Comparison of ENCODE assay signal across 7 cellular contexts in genomic region chr10:101014966-101015581, GRCh38. TPM values are rescaled to one million over a fixed set of nuclear protein-coding genes. Genes with fewer than 3 reads are reported as not detected.
DNase-seq lines count a peak whose midpoint lies in the region; ATAC-seq and TF ChIP-seq lines count a peak whose summit lies in the region.
"Had no signal": no experiment of that assay in that cellular context is flagged by ENCODE, and none has a peak within 500 bp of the region (broad histone marks: within the 10 kb centered on the region; RNA-seq: fewer than 3 reads in every experiment).

No MANE protein-coding gene starts in this region.

- no peaks in the 10 kb centered on the region for H3K36me3 Mint-ChIP-seq in activated CD4-positive, alpha-beta T cell treated with anti-CD3 and anti-CD28 coated beads for 36 hours (ENCODE audit: low read depth)
- H3K36me3 Mint-ChIP-seq in activated CD4-positive, alpha-beta T cell treated with anti-CD3 and anti-CD28 coated beads, Interleukin-2, amount 10 ng/mL, durations not matched to agents 24 days and 14 days (ENCODE audit: low read depth): no peaks in the 10 kb centered on the region
- no peaks in the 10 kb centered on the region for H3K36me3 Mint-ChIP-seq in activated T-helper 17 cell treated with anti-CD3 and anti-CD28 coated beads, Interleukin-2, amount 50 U/mL, for 72 hours (ENCODE audit: low read depth)

- H3K4me3 Mint-ChIP-seq in activated CD4-positive, alpha-beta T cell treated with anti-CD3 and anti-CD28 coated beads for 36 hours: no peak overlapping the region
- no peak overlapping the region for H3K4me3 Mint-ChIP-seq in activated CD4-positive, alpha-beta T cell treated with anti-CD3 and anti-CD28 coated beads, Interleukin-2, amount 10 ng/mL, durations not matched to agents 24 days and 14 days
- peak overlapping the region; percentile 32 for H3K4me3 Mint-ChIP-seq in activated T-helper 17 cell treated with anti-CD3 and anti-CD28 coated beads, Interleukin-2, amount 50 U/mL, for 72 hours

- no peak for TF ChIP-seq CTCF in osteoblast (IDR thresholded peaks at IDR 0.05; ENCODE audit: extremely low read depth, low read depth, low read length)

- H3K4me2 ChIP-seq in osteoblast (ENCODE audit: insufficient read depth, low read length): no peak overlapping the region

- no peak overlapping the region for H3K4me3 ChIP-seq in osteoblast (ENCODE audit: insufficient read depth, low read length)

- H4K20me1 ChIP-seq in osteoblast (ENCODE audit: insufficient read depth, low read length): no peaks in the 10 kb centered on the region

- H2AFZ ChIP-seq in osteoblast (ENCODE audit: low read length): no peak overlapping the region

- no peak overlapping the region for H3K27ac Mint-ChIP-seq in activated CD4-positive, alpha-beta T cell treated with anti-CD3 and anti-CD28 coated beads for 36 hours
- H3K27ac Mint-ChIP-seq in activated CD4-positive, alpha-beta T cell treated with anti-CD3 and anti-CD28 coated beads, Interleukin-2, amount 10 ng/mL, durations not matched to agents 24 days and 14 days: no peak overlapping the region
- peak overlapping the region; percentile 26 for H3K27ac Mint-ChIP-seq in activated T-helper 17 cell treated with anti-CD3 and anti-CD28 coated beads, Interleukin-2, amount 50 U/mL, for 72 hours

- H3K27me3 ChIP-seq in osteoblast (ENCODE audit: insufficient read depth, low read length): no peaks in the 10 kb centered on the region

- DNase-seq in activated CD4-positive, alpha-beta T cell treated with anti-CD3 and anti-CD28 coated beads for 36 hours: peak; percentile 48
- DNase-seq in activated CD4-positive, alpha-beta T cell treated with anti-CD3 and anti-CD28 coated beads, Interleukin-2, amount 10 ng/mL, durations not matched to agents 24 days and 14 days: no peak
- DNase-seq in osteoblast (ENCODE audit: insufficient read length, low spot score, missing footprints): peak; percentile 99
- DNase-seq in pons (ENCODE audit: low spot score): no peak

- H3K4me1 ChIP-seq in osteoblast (ENCODE audit: insufficient read depth, low read length): peaks cover 27% of the 10 kb centered on the region

- ATAC-seq in activated CD4-positive, alpha-beta T cell treated with anti-CD3 and anti-CD28 coated beads for 36 hours: no peak
- ATAC-seq in activated T-helper 17 cell treated with anti-CD3 and anti-CD28 coated beads, Interleukin-2, amount 50 U/mL, for 72 hours (replicated peaks): peak; percentile 37
- no peak for ATAC-seq in HG03378 (IDR thresholded peaks at IDR 0.05; ENCODE audit: unreplicated experiment)

- POLR2A ChIA-PET in activated CD4-positive, alpha-beta T cell treated with anti-CD3 and anti-CD28 coated beads for 36 hours (lab: Charles Lee): no interaction called here

- intact Hi-C loops in activated CD4-positive, alpha-beta T cell treated with anti-CD3 and anti-CD28 coated beads for 36 hours (cut with DNase I, micrococcal nuclease): loop anchor here (1.0 to 10.0 kb wide), 4 partner anchors 16 to 453 kb away; partner anchors contain the start of genes LZTS2 (in 2 of the 2) and KAZALD1 (in 1 of the 2)
- intact Hi-C loops in activated CD4-positive, alpha-beta T cell treated with anti-CD3 and anti-CD28 coated beads, Interleukin-2, amount 10 ng/mL, durations not matched to agents 24 days and 14 days (cut with micrococcal nuclease): loop anchor here (1.0 kb wide), 1 partner anchor 46 kb away; the partner anchor contains the start of gene SEMA4G

- CTCF ChIA-PET in activated CD4-positive, alpha-beta T cell treated with anti-CD3 and anti-CD28 coated beads for 36 hours (lab: Charles Lee): interaction anchor here (0.5 to 7.2 kb wide), 30 partner anchors 10 to 452 kb away, joined by 3 to 73 read pairs (median 5); partner anchors contain the start of genes KAZALD1, LZTS2, PDZD7 and SFXN3

- H3K9me3 Mint-ChIP-seq in activated CD4-positive, alpha-beta T cell treated with anti-CD3 and anti-CD28 coated beads for 36 hours (ENCODE audit: low read depth): no peaks in the 10 kb centered on the region
- H3K9me3 Mint-ChIP-seq in activated CD4-positive, alpha-beta T cell treated with anti-CD3 and anti-CD28 coated beads, Interleukin-2, amount 10 ng/mL, durations not matched to agents 24 days and 14 days: no peaks in the 10 kb centered on the region
- H3K9me3 Mint-ChIP-seq in activated T-helper 17 cell treated with anti-CD3 and anti-CD28 coated beads, Interleukin-2, amount 50 U/mL, for 72 hours: no peaks in the 10 kb centered on the region

- H3K27me3 Mint-ChIP-seq in activated CD4-positive, alpha-beta T cell treated with anti-CD3 and anti-CD28 coated beads for 36 hours: peaks cover 34% of the 10 kb centered on the region
- peaks cover 40% of the 10 kb centered on the region for H3K27me3 Mint-ChIP-seq in activated CD4-positive, alpha-beta T cell treated with anti-CD3 and anti-CD28 coated beads, Interleukin-2, amount 10 ng/mL, durations not matched to agents 24 days and 14 days
- peaks cover 28% of the 10 kb centered on the region for H3K27me3 Mint-ChIP-seq in activated T-helper 17 cell treated with anti-CD3 and anti-CD28 coated beads, Interleukin-2, amount 50 U/mL, for 72 hours

- H3K27ac ChIP-seq in osteoblast (ENCODE audit: low read depth, low read length): no peak overlapping the region
- H3K27ac ChIP-seq: C4-2B had no signal

- H3K36me3 ChIP-seq in osteoblast (ENCODE audit: insufficient read depth, low read length): no peaks in the 10 kb centered on the region

- H3K9me3 ChIP-seq in osteoblast (ENCODE audit: low read depth, low read length): no peaks in the 10 kb centered on the region

- H3K79me2 ChIP-seq in osteoblast (ENCODE audit: insufficient read depth, low read length): no peaks in the 10 kb centered on the region

- H3K4me1 Mint-ChIP-seq in activated CD4-positive, alpha-beta T cell treated with anti-CD3 and anti-CD28 coated beads for 36 hours: peaks cover 22% of the 10 kb centered on the region
- peaks cover 30% of the 10 kb centered on the region for H3K4me1 Mint-ChIP-seq in activated CD4-positive, alpha-beta T cell treated with anti-CD3 and anti-CD28 coated beads, Interleukin-2, amount 10 ng/mL, durations not matched to agents 24 days and 14 days
- peaks cover 20% of the 10 kb centered on the region for H3K4me1 Mint-ChIP-seq in activated T-helper 17 cell treated with anti-CD3 and anti-CD28 coated beads, Interleukin-2, amount 50 U/mL, for 72 hours

RNA-seq across cellular contexts. Expression of gene LZTS2, which starts 15.5 kb away (rescaled TPM):
- 10 to 100 TPM; 14.8 to 15.7 TPM for total RNA-seq in activated CD4-positive, alpha-beta T cell treated with anti-CD3 and anti-CD28 coated beads for 36 hours
- 21.8 and 22.7 TPM in 2 replicates for total RNA-seq in activated CD4-positive, alpha-beta T cell treated with anti-CD3 and anti-CD28 coated beads, Interleukin-2, amount 10 ng/mL, durations not matched to agents 24 days and 14 days
- 10 to 100 TPM; 15.0 to 24.8 TPM for total RNA-seq in activated T-helper 17 cell treated with anti-CD3 and anti-CD28 coated beads, Interleukin-2, amount 50 U/mL, for 72 hours
- 117 and 127 TPM in 2 replicates for total RNA-seq in osteoblast

RNA-seq across cellular contexts. Expression of gene PDZD7, which starts 15.9 kb away (rescaled TPM):
- under 1 TPM; 0.28 to 0.32 TPM for total RNA-seq in activated CD4-positive, alpha-beta T cell treated with anti-CD3 and anti-CD28 coated beads for 36 hours
- 0.38 and 0.93 TPM in 2 replicates for total RNA-seq in activated CD4-positive, alpha-beta T cell treated with anti-CD3 and anti-CD28 coated beads, Interleukin-2, amount 10 ng/mL, durations not matched to agents 24 days and 14 days
- total RNA-seq in activated T-helper 17 cell treated with anti-CD3 and anti-CD28 coated beads, Interleukin-2, amount 50 U/mL, for 72 hours: 1 to 10 TPM in 1 of 2 donors, under 1 TPM in 1; 0.48 to 2.9 TPM
- 0.72 and 1.2 TPM in 2 replicates for total RNA-seq in osteoblast

RNA-seq across cellular contexts. Expression of gene SFXN3, which starts 16.0 kb away (rescaled TPM):
- 10 to 100 TPM; 30.0 to 37.7 TPM for total RNA-seq in activated CD4-positive, alpha-beta T cell treated with anti-CD3 and anti-CD28 coated beads for 36 hours
- total RNA-seq in activated CD4-positive, alpha-beta T cell treated with anti-CD3 and anti-CD28 coated beads, Interleukin-2, amount 10 ng/mL, durations not matched to agents 24 days and 14 days: 36.0 and 37.3 TPM in 2 replicates
- total RNA-seq in activated T-helper 17 cell treated with anti-CD3 and anti-CD28 coated beads, Interleukin-2, amount 50 U/mL, for 72 hours: 100 to 1,000 TPM in 1 of 2 donors, 10 to 100 TPM in 1; 45.9 to 150 TPM
- 103 and 106 TPM in 2 replicates for total RNA-seq in osteoblast

RNA-seq across cellular contexts. Expression of gene TWNK, which starts 27.7 kb away (rescaled TPM):
- total RNA-seq in activated CD4-positive, alpha-beta T cell treated with anti-CD3 and anti-CD28 coated beads for 36 hours: 10 to 100 TPM; 13.8 to 17.9 TPM
- 41.1 and 42.1 TPM in 2 replicates for total RNA-seq in activated CD4-positive, alpha-beta T cell treated with anti-CD3 and anti-CD28 coated beads, Interleukin-2, amount 10 ng/mL, durations not matched to agents 24 days and 14 days
- total RNA-seq in activated T-helper 17 cell treated with anti-CD3 and anti-CD28 coated beads, Interleukin-2, amount 50 U/mL, for 72 hours: 10 to 100 TPM; 12.0 to 24.9 TPM
- 3.2 and 3.3 TPM in 2 replicates for total RNA-seq in osteoblast

RNA-seq across cellular contexts. Expression of gene MRPL43, which starts 27.8 kb away (rescaled TPM):
- 10 to 100 TPM; 53.4 to 62.6 TPM for total RNA-seq in activated CD4-positive, alpha-beta T cell treated with anti-CD3 and anti-CD28 coated beads for 36 hours
- 53.4 and 59.5 TPM in 2 replicates for total RNA-seq in activated CD4-positive, alpha-beta T cell treated with anti-CD3 and anti-CD28 coated beads, Interleukin-2, amount 10 ng/mL, durations not matched to agents 24 days and 14 days
- total RNA-seq in activated T-helper 17 cell treated with anti-CD3 and anti-CD28 coated beads, Interleukin-2, amount 50 U/mL, for 72 hours: 10 to 100 TPM; 50.1 to 58.7 TPM
- 48.5 and 55.7 TPM in 2 replicates for total RNA-seq in osteoblast

Comparison
In these comparisons a context has a peak if more than half of its experiments do, and no peak if none do; other contexts are left out.
1. DNase-seq: peak in activated CD4-positive, alpha-beta T cell treated with anti-CD3 and anti-CD28 coated beads for 36 hours (single experiment) and osteoblast (single experiment); none in activated CD4-positive, alpha-beta T cell treated with anti-CD3 and anti-CD28 coated beads, Interleukin-2, amount 10 ng/mL, durations not matched to agents 24 days and 14 days (single experiment) and pons (single experiment).